ENCODE assay signal across 16 cellular contexts in genomic region chr5:133873936-133874585, GRCh38.
A peak's percentile ranks its signal among the peaks of the same experiment; 100 is the strongest.
DNase-seq lines count a peak whose midpoint lies in the region; ATAC-seq, FAIRE-seq and TF ChIP-seq lines count a peak whose summit lies in the region.
"Had no signal": no experiment of that assay in that cellular context is flagged by ENCODE, and none has a peak within 500 bp of the region (broad histone marks: within the 10 kb centered on the region; RNA-seq: fewer than 3 reads in every experiment).

No MANE protein-coding gene starts in this region.

- peak; percentile 59 for FAIRE-seq in A549 (lab: Jason Lieb, UNC)
- FAIRE-seq: G401.6 had no signal

- no peaks in the 10 kb centered on the region for H3K36me3 ChIP-seq in fibroblast of lung (ENCODE audit: control insufficient read depth, insufficient read depth, low read length)
- H3K36me3 ChIP-seq: suprapubic skin had no signal

- H3K9me3 Mint-ChIP-seq in activated B cell treated with CpG ODN at 0.5 μM for 24 hours (peaks cover 3% of the 10 kb centered on the region), CD14-positive monocyte (peaks cover 0 to 6% (median 0%) of the 10 kb centered on the region in 7 donors)

- ATAC-seq in A549, result no peak
- peak; percentile 69 for ATAC-seq in activated B cell treated with CpG ODN at 0.5 μM for 24 hours (ENCODE audit: low read depth)
- no peak for ATAC-seq in SK-N-SH treated with all-trans-retinoic acid at 6 μM for 48 hours
- no peak for ATAC-seq in right cardiac atrium

- H4K20me1 ChIP-seq in fibroblast of lung (ENCODE audit: control insufficient read depth, extremely low read depth, insufficient read depth, low read length), result no peaks in the 10 kb centered on the region

- H3K27me3 ChIP-seq in fibroblast of lung (ENCODE audit: control insufficient read depth, insufficient read depth, low read length), result no peaks in the 10 kb centered on the region
- H3K27me3 ChIP-seq in right cardiac atrium (ENCODE audit: control insufficient read depth, insufficient read depth), result no peaks in the 10 kb centered on the region
- H3K27me3 ChIP-seq: suprapubic skin had no signal

- H3K4me1 ChIP-seq in A549 (peaks cover 13% of the 10 kb centered on the region; the same call in 1 of the 3 replicates), fibroblast of lung (ENCODE audit: control insufficient read depth, extremely low read depth, insufficient read depth, low read length) (no peaks in the 10 kb centered on the region), right cardiac atrium (ENCODE audit: control insufficient read depth, insufficient read depth, low read length) (no peaks in the 10 kb centered on the region)

- H3K4me3 Mint-ChIP-seq in activated B cell treated with CpG ODN at 0.5 μM for 24 hours (no peak overlapping the region), CD14-positive monocyte (no peak overlapping the region)
- H3K4me3 Mint-ChIP-seq: CD4-positive, CD25-positive, alpha-beta regulatory T cell; T-helper 1 cell treated with Interleukin-12 subunit alpha and Interleukin-12 subunit beta and Interleukin-4 antibody, amounts not matched to agents 30 μg/mL and 1 μg/mL, for 36 hours had no signal

- POLR2A ChIA-PET in A549 (lab: Yijun Ruan, JAX), result no interaction called here
- POLR2A ChIA-PET in activated B cell treated with CpG ODN at 0.5 μM for 24 hours (lab: Charles Lee), result interaction anchor here (0.6 to 0.9 kb wide), 3 partner anchors 30 to 54 kb away, joined by 3 to 6 read pairs (median 3); no protein-coding TSS in a partner anchor

- CTCF ChIA-PET in A549 (lab: Yijun Ruan, JAX), result interaction anchor here (0.9 to 3.4 kb wide), 2 partner anchors 71 to 450 kb away, joined by 3 to 12 read pairs; no protein-coding TSS in a partner anchor
- CTCF ChIA-PET in activated B cell treated with CpG ODN at 0.5 μM for 24 hours (lab: Charles Lee), result interaction anchor here (0.6 kb wide), 1 partner anchor 95 kb away, joined by 3 read pairs; no protein-coding TSS in a partner anchor

- no peaks in the 10 kb centered on the region for H3K27me3 Mint-ChIP-seq in activated B cell treated with CpG ODN at 0.5 μM for 24 hours
- peaks cover 10 to 26% (median 15%) of the 10 kb centered on the region in 3 donors for H3K27me3 Mint-ChIP-seq in CD14-positive monocyte (ENCODE audit: low read depth in 3 of 3)

- H3K4me3 ChIP-seq in A549 (no peak overlapping the region), fibroblast of lung (replicated peaks in 1 of 4; ENCODE audit: control extremely low read depth in 1 of 4, insufficient read depth in 1 of 4, low read depth in 3 of 4, low read length in 4 of 4) (no peak overlapping the region), right cardiac atrium (ENCODE audit: low read length) (no peak overlapping the region)
- H3K4me3 ChIP-seq: suprapubic skin had no signal

- no peak overlapping the region for H3K4me2 ChIP-seq in A549
- H3K4me2 ChIP-seq in fibroblast of lung (ENCODE audit: extremely low read depth, insufficient read depth, low read length), result no peak overlapping the region

- no peak for DNase-seq in A549 (ENCODE audit: low read depth in 1 of 2, low spot score in 1 of 2)
- DNase-seq in COLO829 (ENCODE audit: low spot score), result peak; percentile 8
- no peak for DNase-seq in activated B cell treated with CpG ODN at 0.5 μM for 24 hours
- peak; percentile 21 to 73 for DNase-seq in fibroblast of lung (ENCODE audit: low read depth in 2 of 2)
- no peak for DNase-seq in CD14-positive monocyte (ENCODE audit: low spot score)
- DNase-seq in mesenteric fat pad (ENCODE audit: low spot score), result no peak
- DNase-seq in right cardiac atrium, result no peak
- DNase-seq: activated CD8-positive, alpha-beta memory T cell treated with anti-CD3 and anti-CD28 coated beads for 24 hours; aorta; CD4-positive, CD25-positive, alpha-beta regulatory T cell; effector CD8-positive, alpha-beta T cell; GOT3 had no signal

- H3K27ac ChIP-seq in A549, result no peak overlapping the region
- no peak overlapping the region for H3K27ac ChIP-seq in fibroblast of lung (ENCODE audit: insufficient read depth, low read length)
- H3K27ac ChIP-seq in right cardiac atrium (ENCODE audit: low read length), result no peak overlapping the region
- H3K27ac ChIP-seq: suprapubic skin had no signal

- H3K27ac Mint-ChIP-seq in activated B cell treated with CpG ODN at 0.5 μM for 24 hours, result peak overlapping the region; percentile 65
- no peak overlapping the region for H3K27ac Mint-ChIP-seq in CD14-positive monocyte
- H3K27ac Mint-ChIP-seq: CD4-positive, CD25-positive, alpha-beta regulatory T cell; T-helper 1 cell treated with Interleukin-12 subunit alpha and Interleukin-12 subunit beta and Interleukin-4 antibody, amounts not matched to agents 30 μg/mL and 1 μg/mL, for 36 hours had no signal

- H3K9ac ChIP-seq in fibroblast of lung (ENCODE audit: insufficient read depth, low read length), result no peak overlapping the region

- H3K9me3 ChIP-seq in A549 (0 out of 3 replicates have a peak, but pooled peaks cover 12% of the 10 kb centered on the region), fibroblast of lung (ENCODE audit: control insufficient read depth, insufficient read depth, low read depth, low read length) (no peaks in the 10 kb centered on the region), right cardiac atrium (ENCODE audit: control insufficient read depth, low read length) (no peaks in the 10 kb centered on the region)
- H3K9me3 ChIP-seq: suprapubic skin had no signal

- WGBS in A549 (ENCODE audit: missing lambda C conversion rate), result 89% methylated on average over 1 of the region's 1 CpG
- WGBS in right cardiac atrium, result 87% methylated on average over 1 of the region's 1 CpG

- no peak for TF ChIP-seq EP300 in A549 (IDR thresholded peaks at IDR 0.05)

- no peak for TF ChIP-seq POLR2A in A549 (IDR thresholded peaks at IDR 0.05; ENCODE audit: low read length)

- H3K4me1 Mint-ChIP-seq in activated B cell treated with CpG ODN at 0.5 μM for 24 hours (peaks cover 30% of the 10 kb centered on the region), CD14-positive monocyte (peaks cover 8% of the 10 kb centered on the region)

- H2AFZ ChIP-seq in fibroblast of lung (ENCODE audit: low read length), result no peak overlapping the region

- no peaks in the 10 kb centered on the region for H3K79me2 ChIP-seq in fibroblast of lung (ENCODE audit: control insufficient read depth, insufficient read depth, low read length)

- no peak for TF ChIP-seq CTCF in A549 (IDR thresholded peaks at IDR 0.05)
- TF ChIP-seq CTCF in activated B cell treated with CpG ODN at 0.5 μM for 24 hours (IDR thresholded peaks at IDR 0.05), result no peak
- TF ChIP-seq CTCF in fibroblast of lung (conservative IDR thresholded peaks at IDR 0.05 in 1 of 2, IDR thresholded peaks at IDR 0.05 in 1 of 2; ENCODE audit: low read depth in 1 of 2, low read length in 2 of 2), result no peak
- no peak for TF ChIP-seq CTCF in CD14-positive monocyte (IDR thresholded peaks at IDR 0.05)

- H3K36me3 Mint-ChIP-seq in activated B cell treated with CpG ODN at 0.5 μM for 24 hours (ENCODE audit: low read depth), result no peaks in the 10 kb centered on the region
- H3K36me3 Mint-ChIP-seq in CD14-positive monocyte, result no peaks in the 10 kb centered on the region
- H3K36me3 Mint-ChIP-seq: CD4-positive, CD25-positive, alpha-beta regulatory T cell had no signal

- no peak for TF ChIP-seq RAD21 in A549 (conservative IDR thresholded peaks at IDR 0.05 in 1 of 2, IDR thresholded peaks at IDR 0.05 in 1 of 2)

- intact Hi-C loops in activated B cell treated with CpG ODN at 0.5 μM for 24 hours (cut with micrococcal nuclease), result loop anchor here (2.0 kb wide), 1 partner anchor 61 kb away; no protein-coding TSS in a partner anchor
- intact Hi-C loops in CD14-positive monocyte (cut with micrococcal nuclease), result no loop called here
- intact Hi-C loops in right cardiac atrium (cut with DNase I), result loop anchor here in 1 of 4 donors (10.0 kb wide), 1 partner anchor 449 kb away; no protein-coding TSS in a partner anchor

TF ChIP-seq in A549, 52 proteins besides CTCF, POLR2A, EP300 and RAD21 (continues in another document):
- TF ChIP-seq HMGXB4 (CRISPR knock-in tag; IDR thresholded peaks at IDR 0.05; ENCODE audit: borderline replicate concordance) (no peak), MAFK (IDR thresholded peaks at IDR 0.05; ENCODE audit: partially characterized antibody) (peak; percentile 56)

TF ChIP-seq in SK-N-SH treated with all-trans-retinoic acid at 6 μM for 48 hours, 23 proteins besides CTCF, POLR2A, EP300 and RAD21 (continues in another document):
- TF ChIP-seq RARB (CRISPR knock-in tag; IDR thresholded peaks at IDR 0.05) (no peak), ZFP3 (CRISPR knock-in tag; IDR thresholded peaks at IDR 0.05) (no peak), TSHZ2 (CRISPR knock-in tag; IDR thresholded peaks at IDR 0.05) (no peak), ZNF565 (CRISPR knock-in tag; conservative IDR thresholded peaks at IDR 0.05; ENCODE audit: low read depth) (no peak)

Comparison
In these comparisons a context has a peak if more than half of its experiments do, and no peak if none do; other contexts are left out.
1. DNase-seq: peak in COLO829 (single experiment) and fibroblast of lung (2 of 2); none in A549 (0 of 2), activated B cell treated with CpG ODN at 0.5 μM for 24 hours (single experiment), CD14-positive monocyte (single experiment), mesenteric fat pad (single experiment) and right cardiac atrium (0 of 3).